In genomic region chr4:135434936-135435335, GRCh38 we compare ENCODE assay signal across 14 cellular contexts.
"Had no signal": no experiment of that assay in that cellular context is flagged by ENCODE, and none has a peak within 500 bp of the region (broad histone marks: within the 10 kb centered on the region; RNA-seq: fewer than 3 reads in every experiment).

No MANE protein-coding gene starts in this region.

- H3K36me3 ChIP-seq: cardiac muscle cell, neural progenitor cell, ovary had no signal

- H3K4me2 ChIP-seq: neural progenitor cell had no signal

- H3K9ac ChIP-seq: neural progenitor cell had no signal

- H3K27ac ChIP-seq: cardiac muscle cell, neural progenitor cell, ovary had no signal

- DNase-seq: activated CD4-positive, alpha-beta T cell treated with anti-CD3 and anti-CD28 coated beads, Interleukin-2, amount 50 U/mL, for 1 hour; activated CD4-positive, CD25-positive, alpha-beta regulatory T cell; activated effector memory CD4-positive, alpha-beta T cell treated with anti-CD3 and anti-CD28 coated beads, Interleukin-2, amount 50 U/mL, for 16 hours; activated T-cell treated with anti-CD3 and anti-CD28 coated beads, Interleukin-2, amount 50 U/mL, for 24 hours; aorta; effector CD4-positive, alpha-beta T cell; kidney glomerular epithelial cell; ovary; stimulated activated CD4-positive, alpha-beta T cell treated with anti-CD3 and anti-CD28 coated beads, Interleukin-4, amount 100 ng/mL, for 1 hour; stimulated activated CD8-positive, alpha-beta memory T cell treated with anti-CD3 and anti-CD28 coated beads, Interleukin-4, amount 100 ng/mL, for 48 hours; stimulated activated naive CD8-positive, alpha-beta T cell treated with anti-CD3 and anti-CD28 coated beads, Interleukin-15, Interleukin-2, amounts not matched to agents 100 U/mL and 50 U/mL, for 24 hours had no signal

- H3K4me3 ChIP-seq: cardiac muscle cell, neural progenitor cell, ovary had no signal

- H3K4me1 ChIP-seq: neural progenitor cell had no signal

- H3K27me3 ChIP-seq: cardiac muscle cell, neural progenitor cell, ovary had no signal

- ATAC-seq: activated naive CD4-positive, alpha-beta T cell treated with anti-CD3 and anti-CD28 coated beads, Interleukin-2, amount 50 U/mL, for 72 hours; stimulated activated naive CD8-positive, alpha-beta T cell treated with anti-CD3 and anti-CD28 coated beads, Interleukin-15, Interleukin-2, amounts not matched to agents 100 U/mL and 50 U/mL, for 24 hours had no signal

- H2AFZ ChIP-seq: neural progenitor cell had no signal
